ENCODE assay signal across 1 cellular context in the genomic region with DNA sequence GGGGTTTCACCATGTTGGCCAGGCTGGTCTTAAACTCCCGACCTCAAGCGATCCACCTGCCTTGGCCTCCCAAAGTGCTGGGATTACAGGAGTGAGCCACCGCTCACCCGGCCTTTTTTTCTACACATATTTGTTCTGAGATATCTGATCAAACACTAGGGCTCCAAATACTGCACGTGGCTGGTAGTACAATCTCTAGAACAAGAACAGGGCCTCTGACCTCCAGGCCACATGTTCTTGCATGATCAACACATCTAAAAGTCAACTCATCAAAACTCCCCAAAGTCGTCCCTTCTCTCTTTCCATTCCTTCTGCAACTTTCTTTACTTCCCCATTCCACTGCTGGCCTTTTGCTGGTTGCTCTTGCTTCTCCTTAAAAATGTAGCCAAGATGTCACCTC.
TF ChIP-seq lines count a peak whose summit lies in the region.

No MANE protein-coding gene starts in this region.

TF ChIP-seq in HepG2, 621 proteins besides CTCF, POLR2A, EP300 and RAD21 (continued from another document and continues in another):
- no peak for TF ChIP-seq ZBTB33 (CRISPR knock-in tag; IDR thresholded peaks at IDR 0.05)
- no peak for TF ChIP-seq ZNF556 (CRISPR knock-in tag; IDR thresholded peaks at IDR 0.05; ENCODE audit: borderline replicate concordance)
- TF ChIP-seq RARG (CRISPR knock-in tag; IDR thresholded peaks at IDR 0.05; ENCODE audit: low read depth), result no peak
- TF ChIP-seq HOXA3 (CRISPR knock-in tag; IDR thresholded peaks at IDR 0.05), result no peak
- TF ChIP-seq, protein P1, sequence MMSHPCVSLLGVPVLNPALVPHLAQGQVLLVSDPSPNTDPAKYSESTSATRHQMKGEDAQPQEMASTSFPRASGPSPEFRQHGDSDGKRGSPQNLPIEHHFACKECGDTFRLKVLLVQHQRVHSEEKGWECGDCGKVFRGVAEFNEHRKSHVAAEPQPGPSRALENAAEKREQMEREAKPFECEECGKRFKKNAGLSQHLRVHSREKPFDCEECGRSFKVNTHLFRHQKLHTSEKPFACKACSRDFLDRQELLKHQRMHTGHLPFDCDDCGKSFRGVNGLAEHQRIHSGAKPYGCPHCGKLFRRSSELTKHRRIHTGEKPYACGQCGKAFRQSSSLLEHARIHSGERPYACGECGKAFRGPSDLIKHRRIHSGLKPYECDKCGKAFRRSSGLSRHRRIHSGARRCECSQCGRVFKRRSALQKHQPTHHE (CRISPR knock-in tag; IDR thresholded peaks at IDR 0.05; ENCODE audit: borderline replicate concordance), result no peak
- TF ChIP-seq RERE (CRISPR knock-in tag; IDR thresholded peaks at IDR 0.05; ENCODE audit: low read depth), result peak; percentile 88
- TF ChIP-seq ATF5 (CRISPR knock-in tag; IDR thresholded peaks at IDR 0.05; ENCODE audit: low read depth), result no peak
- peak; percentile 49; the same call in 1 of the 2 replicates for TF ChIP-seq HDAC2 (CRISPR knock-in tag; IDR thresholded peaks at IDR 0.05)
- TF ChIP-seq ZFP36L1 (CRISPR knock-in tag; IDR thresholded peaks at IDR 0.05), result no peak
- TF ChIP-seq FOXO4 (CRISPR knock-in tag; conservative IDR thresholded peaks at IDR 0.05), result no peak
- no peak for TF ChIP-seq ZNF547 (CRISPR knock-in tag; IDR thresholded peaks at IDR 0.05)
- no peak for TF ChIP-seq ZNF10 (CRISPR knock-in tag; IDR thresholded peaks at IDR 0.05; ENCODE audit: borderline replicate concordance, low read depth)
- TF ChIP-seq ZNF782 (CRISPR knock-in tag; IDR thresholded peaks at IDR 0.05; ENCODE audit: borderline replicate concordance), result no peak
- TF ChIP-seq NFE2 (CRISPR knock-in tag; IDR thresholded peaks at IDR 0.05), result no peak
- no peak for TF ChIP-seq ZC3H4 (CRISPR knock-in tag; IDR thresholded peaks at IDR 0.05; ENCODE audit: borderline replicate concordance)
- peak; percentile 34; the same call in 1 of the 2 replicates for TF ChIP-seq ZNF460 (CRISPR knock-in tag; IDR thresholded peaks at IDR 0.05; ENCODE audit: borderline replicate concordance)
- TF ChIP-seq ZNF724P (CRISPR knock-in tag; IDR thresholded peaks at IDR 0.05; ENCODE audit: borderline replicate concordance), result 0 out of 2 replicates have a peak, but pooled peaks have one; percentile 30
- TF ChIP-seq, protein P2, sequence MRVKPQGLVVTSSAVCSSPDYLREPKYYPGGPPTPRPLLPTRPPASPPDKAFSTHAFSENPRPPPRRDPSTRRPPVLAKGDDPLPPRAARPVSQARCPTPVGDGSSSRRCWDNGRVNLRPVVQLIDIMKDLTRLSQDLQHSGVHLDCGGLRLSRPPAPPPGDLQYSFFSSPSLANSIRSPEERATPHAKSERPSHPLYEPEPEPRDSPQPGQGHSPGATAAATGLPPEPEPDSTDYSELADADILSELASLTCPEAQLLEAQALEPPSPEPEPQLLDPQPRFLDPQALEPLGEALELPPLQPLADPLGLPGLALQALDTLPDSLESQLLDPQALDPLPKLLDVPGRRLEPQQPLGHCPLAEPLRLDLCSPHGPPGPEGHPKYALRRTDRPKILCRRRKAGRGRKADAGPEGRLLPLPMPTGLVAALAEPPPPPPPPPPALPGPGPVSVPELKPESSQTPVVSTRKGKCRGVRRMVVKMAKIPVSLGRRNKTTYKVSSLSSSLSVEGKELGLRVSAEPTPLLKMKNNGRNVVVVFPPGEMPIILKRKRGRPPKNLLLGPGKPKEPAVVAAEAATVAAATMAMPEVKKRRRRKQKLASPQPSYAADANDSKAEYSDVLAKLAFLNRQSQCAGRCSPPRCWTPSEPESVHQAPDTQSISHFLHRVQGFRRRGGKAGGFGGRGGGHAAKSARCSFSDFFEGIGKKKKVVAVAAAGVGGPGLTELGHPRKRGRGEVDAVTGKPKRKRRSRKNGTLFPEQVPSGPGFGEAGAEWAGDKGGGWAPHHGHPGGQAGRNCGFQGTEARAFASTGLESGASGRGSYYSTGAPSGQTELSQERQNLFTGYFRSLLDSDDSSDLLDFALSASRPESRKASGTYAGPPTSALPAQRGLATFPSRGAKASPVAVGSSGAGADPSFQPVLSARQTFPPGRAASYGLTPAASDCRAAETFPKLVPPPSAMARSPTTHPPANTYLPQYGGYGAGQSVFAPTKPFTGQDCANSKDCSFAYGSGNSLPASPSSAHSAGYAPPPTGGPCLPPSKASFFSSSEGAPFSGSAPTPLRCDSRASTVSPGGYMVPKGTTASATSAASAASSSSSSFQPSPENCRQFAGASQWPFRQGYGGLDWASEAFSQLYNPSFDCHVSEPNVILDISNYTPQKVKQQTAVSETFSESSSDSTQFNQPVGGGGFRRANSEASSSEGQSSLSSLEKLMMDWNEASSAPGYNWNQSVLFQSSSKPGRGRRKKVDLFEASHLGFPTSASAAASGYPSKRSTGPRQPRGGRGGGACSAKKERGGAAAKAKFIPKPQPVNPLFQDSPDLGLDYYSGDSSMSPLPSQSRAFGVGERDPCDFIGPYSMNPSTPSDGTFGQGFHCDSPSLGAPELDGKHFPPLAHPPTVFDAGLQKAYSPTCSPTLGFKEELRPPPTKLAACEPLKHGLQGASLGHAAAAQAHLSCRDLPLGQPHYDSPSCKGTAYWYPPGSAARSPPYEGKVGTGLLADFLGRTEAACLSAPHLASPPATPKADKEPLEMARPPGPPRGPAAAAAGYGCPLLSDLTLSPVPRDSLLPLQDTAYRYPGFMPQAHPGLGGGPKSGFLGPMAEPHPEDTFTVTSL (CRISPR knock-in tag; IDR thresholded peaks at IDR 0.05; ENCODE audit: borderline replicate concordance), result peak; percentile 68
- no peak for TF ChIP-seq ZSCAN21 (CRISPR knock-in tag; IDR thresholded peaks at IDR 0.05; ENCODE audit: borderline replicate concordance)
- no peak for TF ChIP-seq TCF7L2 (IDR thresholded peaks at IDR 0.05; ENCODE audit: low read depth, low read length)
- TF ChIP-seq ELF3 (CRISPR knock-in tag; IDR thresholded peaks at IDR 0.05), result no peak
- 0 out of 2 replicates have a peak, but pooled peaks have one; percentile 18 for TF ChIP-seq ZNF770 (CRISPR knock-in tag; IDR thresholded peaks at IDR 0.05)
- TF ChIP-seq, protein P3, sequence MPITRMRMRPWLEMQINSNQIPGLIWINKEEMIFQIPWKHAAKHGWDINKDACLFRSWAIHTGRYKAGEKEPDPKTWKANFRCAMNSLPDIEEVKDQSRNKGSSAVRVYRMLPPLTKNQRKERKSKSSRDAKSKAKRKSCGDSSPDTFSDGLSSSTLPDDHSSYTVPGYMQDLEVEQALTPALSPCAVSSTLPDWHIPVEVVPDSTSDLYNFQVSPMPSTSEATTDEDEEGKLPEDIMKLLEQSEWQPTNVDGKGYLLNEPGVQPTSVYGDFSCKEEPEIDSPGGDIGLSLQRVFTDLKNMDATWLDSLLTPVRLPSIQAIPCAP (CRISPR knock-in tag; IDR thresholded peaks at IDR 0.05; ENCODE audit: low read depth), result no peak
- TF ChIP-seq HNRNPK (IDR thresholded peaks at IDR 0.05; ENCODE audit: low read depth, low read length, poor library complexity, severe bottlenecking), result no peak
- peak; percentile 35; the same call in 1 of the 2 replicates for TF ChIP-seq GATAD2A (CRISPR knock-in tag; IDR thresholded peaks at IDR 0.05)
- TF ChIP-seq GABPB1 (CRISPR knock-in tag; IDR thresholded peaks at IDR 0.05), result no peak
- TF ChIP-seq, protein P4, sequence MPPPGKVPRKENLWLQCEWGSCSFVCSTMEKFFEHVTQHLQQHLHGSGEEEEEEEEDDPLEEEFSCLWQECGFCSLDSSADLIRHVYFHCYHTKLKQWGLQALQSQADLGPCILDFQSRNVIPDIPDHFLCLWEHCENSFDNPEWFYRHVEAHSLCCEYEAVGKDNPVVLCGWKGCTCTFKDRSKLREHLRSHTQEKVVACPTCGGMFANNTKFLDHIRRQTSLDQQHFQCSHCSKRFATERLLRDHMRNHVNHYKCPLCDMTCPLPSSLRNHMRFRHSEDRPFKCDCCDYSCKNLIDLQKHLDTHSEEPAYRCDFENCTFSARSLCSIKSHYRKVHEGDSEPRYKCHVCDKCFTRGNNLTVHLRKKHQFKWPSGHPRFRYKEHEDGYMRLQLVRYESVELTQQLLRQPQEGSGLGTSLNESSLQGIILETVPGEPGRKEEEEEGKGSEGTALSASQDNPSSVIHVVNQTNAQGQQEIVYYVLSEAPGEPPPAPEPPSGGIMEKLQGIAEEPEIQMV (CRISPR knock-in tag; IDR thresholded peaks at IDR 0.05; ENCODE audit: low read depth), result no peak
- TF ChIP-seq ZNF577 (CRISPR knock-in tag; IDR thresholded peaks at IDR 0.05; ENCODE audit: borderline replicate concordance, low read depth), result no peak
- TF ChIP-seq ISX (CRISPR knock-in tag; conservative IDR thresholded peaks at IDR 0.05), result no peak
- no peak for TF ChIP-seq KAT7 (CRISPR knock-in tag; IDR thresholded peaks at IDR 0.05; ENCODE audit: borderline replicate concordance)
